8 cellular contexts compared by ENCODE assay signal in the genomic region with DNA sequence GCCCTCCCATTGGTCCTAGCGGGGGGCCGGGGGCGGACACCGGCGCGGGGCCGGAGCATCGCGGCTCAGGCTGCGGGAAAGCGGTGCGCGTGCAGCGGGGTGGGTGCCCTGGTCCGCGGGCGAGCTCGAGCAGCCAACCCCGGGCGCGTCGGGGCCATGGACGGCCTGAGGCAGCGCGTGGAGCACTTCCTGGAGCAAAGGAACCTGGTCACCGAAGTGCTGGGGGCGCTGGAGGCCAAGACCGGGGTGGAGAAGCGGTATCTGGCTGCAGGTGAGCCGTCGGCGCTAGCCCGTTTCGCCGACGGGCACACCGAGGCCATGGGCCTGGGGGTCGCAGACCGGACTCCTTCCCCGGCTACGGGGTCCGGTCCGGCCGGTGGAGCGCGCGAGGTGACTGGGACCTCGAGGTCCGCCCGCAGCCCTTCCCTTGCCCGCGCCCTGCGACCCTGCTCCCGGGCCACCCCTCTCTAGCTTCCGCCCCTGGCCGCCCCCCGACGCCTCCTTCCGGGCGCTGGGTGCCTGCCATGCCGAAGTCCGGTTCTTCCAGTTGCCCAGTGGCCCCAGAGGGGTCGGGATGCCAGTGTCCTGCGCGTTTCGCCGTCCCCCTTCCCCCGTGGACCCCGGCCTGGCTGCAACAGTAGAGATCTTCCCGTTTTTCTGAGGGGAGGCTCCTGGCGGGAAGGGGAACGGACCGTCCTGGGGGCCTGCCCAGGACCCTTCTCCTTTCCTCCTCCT. TPM values are rescaled to one million over a fixed set of nuclear protein-coding genes. Genes with fewer than 3 reads are reported as not detected.
DNase-seq lines count a peak whose midpoint lies in the region; ATAC-seq and TF ChIP-seq lines count a peak whose summit lies in the region.

REEP6 (plus strand) TSS at position 68 of the 735 bp plus-strand sequence; CDS start at position 157, 89 bp downstream.

- H3K9me3 ChIP-seq in OCI-LY7 (ENCODE audit: low read length) (no peaks in the 10 kb centered on the region), ovary (no peaks in the 10 kb centered on the region)

- WGBS in ovary, 3 donors = 3% methylated on average over 56 to 73 of the region's 73 CpGs

- H3K9me2 ChIP-seq in OCI-LY7 (ENCODE audit: insufficient read depth, low read length) = no peaks in the 10 kb centered on the region

- peak within 1 kb of the TSS; percentile 34 for H3K27ac ChIP-seq in OCI-LY7 (ENCODE audit: low read depth, low read length, poor library complexity, severe bottlenecking)
- H3K27ac ChIP-seq in ovary = peak within 1 kb of the TSS; percentile 44 to 63

- ATAC-seq in HG03097 (IDR thresholded peaks at IDR 0.05; ENCODE audit: low FRiP score, unreplicated experiment) = no peak

- TF ChIP-seq POLR2A in ovary (IDR thresholded peaks at IDR 0.05) = no peak

- no TSS peak for BruUV-seq in Calu3 (replicated peaks; lab: Mats Ljungman, UMichigan)
- BruUV-seq in OCI-LY7 (replicated peaks; lab: Mats Ljungman, UMichigan) = no TSS peak

- H3K4me3 ChIP-seq in OCI-LY7 (ENCODE audit: low read depth, low read length, poor library complexity, severe bottlenecking) (peak within 1 kb of the TSS; percentile 68), epithelial cell of esophagus (ENCODE audit: low read length) (peak within 1 kb of the TSS; percentile 67), ovary (peak within 1 kb of the TSS; percentile 60)

- no peaks in the 10 kb centered on the region for H3K36me3 ChIP-seq in OCI-LY7 (ENCODE audit: insufficient read depth, low read length)
- no peaks in the 10 kb centered on the region for H3K36me3 ChIP-seq in ovary

- H3K4me2 ChIP-seq in OCI-LY7 (ENCODE audit: low read length) = peak within 1 kb of the TSS; percentile 82

- CTCF ChIA-PET in Calu3 (lab: Charles Lee) = interaction anchor here (0.6 to 0.9 kb wide), 3 partner anchors 15 to 175 kb away, joined by 4 to 5 read pairs (median 4); no protein-coding TSS in a partner anchor
- CTCF ChIA-PET in OCI-LY7 (lab: Charles Lee; ENCODE audit: unreplicated experiment) = interaction anchor here (0.6 kb wide), 1 partner anchor 328 kb away, joined by 4 read pairs; no protein-coding TSS in a partner anchor

- no peaks in the 10 kb centered on the region for H3K27me3 ChIP-seq in ovary

- H3K4me1 ChIP-seq in OCI-LY7 (ENCODE audit: insufficient read depth, low read length, poor library complexity, severe bottlenecking) = peaks cover 16% of the 10 kb centered on the region
- H3K4me1 ChIP-seq in ovary (ENCODE audit: insufficient read depth) = peaks cover 21% of the 10 kb centered on the region

- H2AFZ ChIP-seq in OCI-LY7 (ENCODE audit: low read length) = peak within 1 kb of the TSS; percentile 61

- DNase-seq in Calu3 (no peak), OCI-LY7 (ENCODE audit: low spot score) (no peak), epithelial cell of esophagus (ENCODE audit: low read depth) (no peak), ovary (peak in 3 of 5 donors; percentile 35 to 66 (median 59)), DMS 273 treated with DMSO at 0.1 percent for 48 hours (lab: John Stamatoyannopoulos, UW) (no peak), T1000 (lab: John Stamatoyannopoulos, UW) (no peak), RPMI8226 (no peak)

- no peaks in the 10 kb centered on the region for H3K9me3 Mint-ChIP-seq in Calu3 (ENCODE audit: low read depth, unreplicated experiment)

- no peaks in the 10 kb centered on the region for H3K79me2 ChIP-seq in OCI-LY7 (ENCODE audit: insufficient read depth, low read depth, low read length)

- intact Hi-C loops in Calu3 (cut with micrococcal nuclease; ENCODE audit: unreplicated experiment) (no loop called here), OCI-LY7 (cut with micrococcal nuclease; ENCODE audit: unreplicated experiment) (no loop called here), ovary (cut with DNase I) (no loop called here)

- H3K36me3 Mint-ChIP-seq in Calu3 (ENCODE audit: insufficient read depth, unreplicated experiment) = peaks cover 21% of the 10 kb centered on the region

- peak within 1 kb of the TSS; percentile 76 for H3K4me3 Mint-ChIP-seq in Calu3 (ENCODE audit: low read depth, unreplicated experiment)

- TF ChIP-seq CTCF in Calu3 (IDR thresholded peaks at IDR 0.05; ENCODE audit: unreplicated experiment) = no peak
- no peak for TF ChIP-seq CTCF in OCI-LY7 (conservative IDR thresholded peaks at IDR 0.05; ENCODE audit: low read length)
- no peak for TF ChIP-seq CTCF in epithelial cell of esophagus (IDR thresholded peaks at IDR 0.05; ENCODE audit: insufficient read depth, low read depth, low read length, missing control alignments)
- no peak for TF ChIP-seq CTCF in ovary (IDR thresholded peaks at IDR 0.05)

- no peak for TF ChIP-seq EP300 in ovary (IDR thresholded peaks at IDR 0.05)

- no peaks in the 10 kb centered on the region for H4K20me1 ChIP-seq in OCI-LY7 (ENCODE audit: insufficient read depth, low read length)

- H3K4me1 Mint-ChIP-seq in Calu3 (ENCODE audit: low read depth, unreplicated experiment) = peaks cover 15% of the 10 kb centered on the region

- peaks cover 3% of the 10 kb centered on the region for H3K27me3 Mint-ChIP-seq in Calu3 (ENCODE audit: unreplicated experiment)

- POLR2A ChIA-PET in OCI-LY7 (lab: Charles Lee) = no interaction called here

- peak within 1 kb of the TSS; percentile 62 for H3K27ac Mint-ChIP-seq in Calu3 (ENCODE audit: unreplicated experiment)

RNA-seq across cellular contexts. Expression of gene REEP6, which starts in this region (rescaled TPM):
- total RNA-seq in Calu3 (2022) (13.9 and 16.2 TPM in 2 replicates), OCI-LY7 (2022) (3.1 and 3.6 TPM in 2 replicates), ovary (10 to 100 TPM in 2 of 7 donors, 1 to 10 TPM in 5; 2.9 to 13.0 (median 7.2) TPM)
- 0.46 and 1.3 TPM in 2 replicates for total RNA-seq in OCI-LY7 (2014; rRNA removed; shearing (Covaris generic))
- 1 to 10 TPM; 9.2 to 9.7 TPM for polyA plus RNA-seq in ovary

Comparison
In these comparisons a context has a peak if more than half of its experiments do, and no peak if none do; other contexts are left out.
1. DNase-seq: peak in ovary (3 of 5); none in Calu3 (single experiment), OCI-LY7 (single experiment), epithelial cell of esophagus (single experiment), DMS 273 treated with DMSO at 0.1 percent for 48 hours (single experiment), T1000 (single experiment) and RPMI8226 (single experiment).
2. Peak in every context shown above with its lines, with median percentiles within 50 percentile points of each other: H3K4me3 ChIP-seq.